In the genomic region with DNA sequence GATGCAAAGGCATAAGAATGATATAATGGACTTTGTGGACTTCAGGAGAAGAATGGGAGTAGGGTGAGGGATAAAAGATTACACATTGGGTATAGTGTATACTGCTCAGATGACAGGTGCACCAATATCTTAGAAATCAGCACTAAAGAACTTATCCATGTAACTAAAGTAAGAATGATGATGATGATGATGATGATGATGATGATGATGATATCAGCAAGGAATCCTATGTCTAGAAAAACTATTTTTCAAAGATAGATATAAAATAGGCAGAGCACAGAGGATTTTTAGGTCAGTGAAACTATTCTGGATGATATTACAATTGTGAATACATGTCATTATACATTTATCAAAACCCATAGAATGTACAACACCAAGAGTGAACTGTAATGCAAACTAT, we compare ENCODE assay signal across 10 cellular contexts. TPM values are rescaled to one million over a fixed set of nuclear protein-coding genes. Genes with fewer than 3 reads are reported as not detected.
"Had no signal": no experiment of that assay in that cellular context is flagged by ENCODE, and none has a peak within 500 bp of the region (broad histone marks: within the 10 kb centered on the region; RNA-seq: fewer than 3 reads in every experiment).

No MANE protein-coding gene starts in this region.

- ATAC-seq: K562 had no signal

- H3K4me2 ChIP-seq: KMS-11 had no signal

- DNase-seq: IMR-90, KBM-7, KG1 had no signal

- H3K9ac ChIP-seq: KMS-11 had no signal

- FAIRE-seq: HTR-8/SVneo, K562 had no signal

- H3K27ac ChIP-seq: HL-60, KMS-11 had no signal

- H3K4me3 ChIP-seq: K562 had no signal

RNA-seq across cellular contexts. Expression of gene NMS, which starts 34.3 kb away (rescaled TPM):
- total RNA-seq: HT-29, HT1080, IMR-90, K562 had no signal
- polyA plus RNA-seq: IgD-negative memory B cell, IMR-90, K562 had no signal
